ENCODE assay signal across 24 cellular contexts in the genomic region with DNA sequence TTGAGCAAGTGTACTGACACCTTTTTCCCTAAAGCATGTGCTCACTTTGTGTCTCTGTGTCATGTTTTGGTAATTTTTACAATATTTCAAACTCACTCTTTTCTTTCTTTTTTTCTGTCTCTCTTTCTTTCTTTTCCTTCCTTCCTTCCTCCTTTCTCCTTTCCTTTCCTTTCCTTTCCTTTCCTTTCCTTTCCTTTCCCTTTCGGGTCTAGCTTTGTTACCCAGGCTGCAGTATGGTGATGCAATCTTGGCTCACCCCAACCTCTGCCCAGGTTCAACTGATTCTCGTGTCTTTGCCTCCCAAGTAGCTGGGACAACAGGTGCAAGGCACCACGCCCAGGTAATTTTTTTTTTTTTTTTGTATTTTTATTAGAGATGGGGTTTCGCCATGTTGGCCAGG.
"Had no signal": no experiment of that assay in that cellular context is flagged by ENCODE, and none has a peak within 500 bp of the region (broad histone marks: within the 10 kb centered on the region; RNA-seq: fewer than 3 reads in every experiment).

No MANE protein-coding gene starts in this region.

- H3K4me3 ChIP-seq: colonic mucosa, esophagus squamous epithelium, gastrocnemius medialis, heart right ventricle, left ventricle myocardium inferior, lower lobe of right lung, mucosa of descending colon had no signal

- DNase-seq: colonic mucosa; cortex of kidney; effector CD8-positive, alpha-beta T cell; effector memory CD8-positive, alpha-beta T cell; endodermal cell; erythroblast; esophagus squamous epithelium; foreskin fibroblast; foreskin melanocyte; gastrocnemius medialis; glutamatergic neuron; heart right ventricle; hippocampal formation; kidney; kidney glomerular epithelial cell; left colon; left ventricle myocardium inferior; lower lobe of right lung; mesenchymal stem cell; mucosa of descending colon; naive B cell had no signal

- H3K27ac ChIP-seq: colonic mucosa, epithelial cell of prostate, esophagus squamous epithelium, gastrocnemius medialis, heart right ventricle, left ventricle myocardium inferior, lower lobe of right lung had no signal

- H3K36me3 ChIP-seq: colonic mucosa, esophagus squamous epithelium, gastrocnemius medialis, heart right ventricle, left ventricle myocardium inferior, lower lobe of right lung had no signal

- ATAC-seq: effector memory CD8-positive, alpha-beta T cell; gastrocnemius medialis; heart right ventricle; left colon; lower lobe of right lung; mucosa of descending colon had no signal

- H3K27ac Mint-ChIP-seq: dendritic cell treated with granulocyte-macrophage colony-stimulating factor and Interleukin-4, amounts not matched to agents 40 ng/mL and 50 ng/mL, for 4 days; endodermal cell; mesothelial cell of epicardium; naive B cell had no signal

- H3K9me3 Mint-ChIP-seq: effector memory CD8-positive, alpha-beta T cell had no signal

- H3K9me3 ChIP-seq: colonic mucosa, esophagus squamous epithelium, gastrocnemius medialis, left ventricle myocardium inferior, lower lobe of right lung had no signal

- H3K27me3 ChIP-seq: colonic mucosa, esophagus squamous epithelium, gastrocnemius medialis, heart right ventricle had no signal

- H3K4me3 Mint-ChIP-seq: dendritic cell treated with granulocyte-macrophage colony-stimulating factor and Interleukin-4, amounts not matched to agents 40 ng/mL and 50 ng/mL, for 4 days; effector memory CD8-positive, alpha-beta T cell; endodermal cell; mesothelial cell of epicardium; naive B cell had no signal

- H3K4me1 ChIP-seq: colonic mucosa, gastrocnemius medialis, left ventricle myocardium inferior had no signal

- H3K36me3 Mint-ChIP-seq: mesothelial cell of epicardium had no signal
